Comparison of ENCODE assay signal across 33 cellular contexts in the genomic region with DNA sequence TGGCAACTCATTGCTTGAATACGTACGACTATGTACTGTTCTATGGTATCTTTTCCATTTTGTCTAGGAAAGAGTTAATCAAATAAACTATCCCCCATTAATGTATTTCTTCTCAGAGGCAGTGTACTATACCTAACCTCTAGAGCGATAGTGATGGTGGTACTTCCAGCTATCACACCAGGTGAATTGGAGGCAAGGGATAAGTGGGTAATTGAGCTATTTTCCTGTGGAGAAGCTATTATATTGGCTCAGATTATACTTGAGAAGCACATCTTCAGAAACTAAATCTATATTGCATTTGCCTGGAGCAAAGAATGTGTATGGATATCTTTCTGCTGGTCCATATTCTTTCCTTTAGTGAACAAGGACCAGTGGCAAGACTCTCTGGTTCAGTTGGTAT.
"Had no signal": no experiment of that assay in that cellular context is flagged by ENCODE, and none has a peak within 500 bp of the region (broad histone marks: within the 10 kb centered on the region; RNA-seq: fewer than 3 reads in every experiment).

No MANE protein-coding gene starts in this region.

- ATAC-seq: activated CD4-positive, CD25-positive, alpha-beta regulatory T cell treated with anti-CD3 and anti-CD28 coated beads, Interleukin-2, amount 50 U/mL, for 24 hours; activated naive CD8-positive, alpha-beta T cell treated with anti-CD3 and anti-CD28 coated beads, Interleukin-2, amount 50 U/mL, for 24 hours; activated T-cell treated with anti-CD3 and anti-CD28 coated beads, Interleukin-2, amount 50 U/mL, for 72 hours; body of pancreas; effector memory CD8-positive, alpha-beta T cell; foreskin keratinocyte; gastrocnemius medialis; heart left ventricle; T-helper 17 cell had no signal

- H3K36me3 ChIP-seq: adrenal gland, esophagus muscularis mucosa, gastrocnemius medialis, heart left ventricle, WERI-Rb-1 had no signal

- DNase-seq: activated B cell treated with CpG ODN at 0.5 μM for 24 hours; activated CD4-positive, alpha-beta memory T cell treated with anti-CD3 and anti-CD28 coated beads, Interleukin-2, amount 10 ng/mL, durations not matched to agents 7 days and 5 days; activated CD4-positive, alpha-beta T cell treated with anti-CD3 and anti-CD28 coated beads for 48 hours; activated CD4-positive, alpha-beta T cell treated with anti-CD3 and anti-CD28 coated beads, Interleukin-2, amount 50 U/mL, for 1 hour; activated CD8-positive, alpha-beta memory T cell treated with anti-CD3 and anti-CD28 coated beads, Interleukin-2, amount 50 U/mL, for 48 hours; activated gamma-delta T cell treated with Interleukin-2 at 50 U/mL for 16 hours; activated naive CD4-positive, alpha-beta T cell treated with anti-CD3 and anti-CD28 coated beads, Interleukin-2, amount 50 U/mL, for 16 hours; activated naive CD4-positive, alpha-beta T cell treated with Interleukin-2 at 50 U/mL for 16 hours; activated naive CD8-positive, alpha-beta T cell treated with anti-CD3 and anti-CD28 coated beads for 36 hours; activated naive CD8-positive, alpha-beta T cell treated with anti-CD3 and anti-CD28 coated beads, Interleukin-2, amount 50 U/mL, for 24 hours; activated T-cell treated with anti-CD3 and anti-CD28 coated beads for 4 hours; activated T-cell treated with anti-CD3 and anti-CD28 coated beads, Interleukin-2, amount 50 U/mL, for 24 hours; activated T-cell treated with anti-CD3 and anti-CD28 coated beads, Interleukin-2, amount 50 U/mL, for 72 hours; adrenal gland; amygdala; aorta; body of pancreas; caudate nucleus; cortex of kidney; dermis blood vessel endothelial cell; effector CD4-positive, alpha-beta T cell; effector memory CD8-positive, alpha-beta T cell; erythroblast; foreskin keratinocyte; gastrocnemius medialis; glutamatergic neuron; heart left ventricle; T-helper 1 cell; T-helper 17 cell; T1000; WERI-Rb-1 had no signal

- H3K4me3 ChIP-seq: adrenal gland, body of pancreas, esophagus muscularis mucosa, gastrocnemius medialis, heart left ventricle had no signal

- H3K9me3 ChIP-seq: body of pancreas, esophagus muscularis mucosa, gastrocnemius medialis, heart left ventricle had no signal

- H3K27ac ChIP-seq: adrenal gland, body of pancreas, esophagus muscularis mucosa, foreskin keratinocyte, gastrocnemius medialis, heart left ventricle, WERI-Rb-1 had no signal

- H3K27me3 ChIP-seq: adrenal gland, body of pancreas, esophagus muscularis mucosa, foreskin keratinocyte, gastrocnemius medialis, heart left ventricle had no signal
